ENCODE assay signal across 20 cellular contexts in the genomic region with DNA sequence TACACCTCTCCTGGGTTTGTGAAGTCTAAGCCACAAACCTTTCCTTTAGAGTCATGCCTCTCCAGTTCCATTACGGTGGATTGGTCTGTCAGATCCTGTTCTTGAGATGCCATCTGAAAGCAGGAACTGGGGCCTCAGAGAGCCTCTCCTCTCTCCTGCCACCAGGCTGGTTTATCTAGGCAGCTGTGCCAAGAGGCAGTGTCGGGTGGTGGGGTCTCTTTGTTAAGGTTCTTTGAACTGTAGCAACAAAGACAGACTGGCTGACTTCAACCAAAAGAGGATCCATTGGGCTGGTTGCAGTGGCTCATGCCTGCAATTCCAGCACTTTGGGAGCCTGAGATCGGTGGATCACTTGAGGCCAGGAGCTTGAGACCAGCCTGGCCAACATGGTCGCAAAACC.
DNase-seq lines count a peak whose midpoint lies in the region; TF ChIP-seq lines count a peak whose summit lies in the region.
"Had no signal": no experiment of that assay in that cellular context is flagged by ENCODE, and none has a peak within 500 bp of the region (broad histone marks: within the 10 kb centered on the region; RNA-seq: fewer than 3 reads in every experiment).

No MANE protein-coding gene starts in this region.

- H3K4me1 ChIP-seq in KMS-11 (ENCODE audit: low read depth, poor library complexity, severe bottlenecking) (peaks cover 13% of the 10 kb centered on the region), mesenchymal stem cell (ENCODE audit: control insufficient read depth, insufficient read depth, low read depth, low read length) (peaks cover 11% of the 10 kb centered on the region), thyroid gland (peaks cover 29 to 47% of the 10 kb centered on the region in 2 donors)
- H3K4me1 ChIP-seq: BE2C had no signal

- H3K36me3 ChIP-seq in KMS-11 (ENCODE audit: insufficient read depth), result no peaks in the 10 kb centered on the region
- no peaks in the 10 kb centered on the region for H3K36me3 ChIP-seq in brain microvascular endothelial cell (replicated peaks)
- no peaks in the 10 kb centered on the region for H3K36me3 ChIP-seq in mesenchymal stem cell (ENCODE audit: control insufficient read depth in 1 of 2, insufficient read depth in 2 of 2, low read depth in 1 of 2, low read length in 2 of 2)
- no peaks in the 10 kb centered on the region for H3K36me3 ChIP-seq in thyroid gland
- H3K36me3 ChIP-seq: BE2C, prostate gland had no signal

- TF ChIP-seq POLR2A in thyroid gland (IDR thresholded peaks at IDR 0.05), result no peak

- H3K27me3 ChIP-seq in KMS-11 (ENCODE audit: insufficient read depth, low read depth), result no peaks in the 10 kb centered on the region
- H3K27me3 ChIP-seq in brain microvascular endothelial cell (replicated peaks), result no peaks in the 10 kb centered on the region
- H3K27me3 ChIP-seq in mesenchymal stem cell (ENCODE audit: control insufficient read depth in 1 of 2, insufficient read depth in 1 of 2, low read length in 2 of 2), result peaks cover 0 to 6% of the 10 kb centered on the region in 2 experiments
- no peaks in the 10 kb centered on the region for H3K27me3 ChIP-seq in thyroid gland
- H3K27me3 ChIP-seq: BE2C had no signal

- H2AFZ ChIP-seq in KMS-11 (ENCODE audit: low read depth) (no peak overlapping the region), mesenchymal stem cell (ENCODE audit: low read depth, low read length) (no peak overlapping the region)

- intact Hi-C loops in thyroid gland (cut with DNase I), result no loop called here

- DNase-seq in brain microvascular endothelial cell (no peak), mesenchymal stem cell (no peak), thyroid gland (no peak), cerebellum (ENCODE audit: low spot score) (no peak), 8988T (no peak), ureter (ENCODE audit: low spot score) (no peak)
- DNase-seq: activated CD4-positive, alpha-beta T cell treated with anti-CD3 and anti-CD28 coated beads, Interleukin-2, amount 50 U/mL, for 1 hour; activated CD8-positive, alpha-beta memory T cell treated with anti-CD3 and anti-CD28 coated beads, Interleukin-2, amount 50 U/mL, for 48 hours; activated effector memory CD4-positive, alpha-beta T cell treated with anti-CD3 and anti-CD28 coated beads, Interleukin-2, amount 50 U/mL, for 16 hours; BE2C; effector CD8-positive, alpha-beta T cell; hippocampal formation; islet precursor cell; naive thymus-derived CD8-positive, alpha-beta T cell; NCI-H1048; NCI-H2081 treated with DMSO at 0.1 percent for 48 hours; NCI-H510A; T-helper 1 cell had no signal

- H4K20me1 ChIP-seq in KMS-11 (ENCODE audit: insufficient read depth), result no peaks in the 10 kb centered on the region

- H4K91ac ChIP-seq in mesenchymal stem cell (ENCODE audit: low read length), result no peak overlapping the region

- H4K8ac ChIP-seq in mesenchymal stem cell (ENCODE audit: low read length), result no peak overlapping the region

- H3K9ac ChIP-seq in KMS-11 (no peak overlapping the region), mesenchymal stem cell (ENCODE audit: low read length) (peak overlapping the region; percentile 49)

- no peak overlapping the region for H2BK15ac ChIP-seq in mesenchymal stem cell (ENCODE audit: low read depth, poor library complexity, severe bottlenecking)

- H3K79me2 ChIP-seq in KMS-11 (ENCODE audit: insufficient read depth, low read depth), result no peaks in the 10 kb centered on the region

- H3K27ac ChIP-seq in KMS-11 (no peak overlapping the region), brain microvascular endothelial cell (peak overlapping the region; percentile 72), mesenchymal stem cell (ENCODE audit: low read length, poor library complexity, severe bottlenecking) (no peak overlapping the region), thyroid gland (peak overlapping the region in 2 of 3 donors; percentile 90 to 94)

- H3K23ac ChIP-seq in mesenchymal stem cell (ENCODE audit: low read length in 2 of 2), result no peak overlapping the region

- TF ChIP-seq CTCF in KMS-11 (conservative IDR thresholded peaks at IDR 0.05; ENCODE audit: low read depth, low read length) (no peak), brain microvascular endothelial cell (IDR thresholded peaks at IDR 0.05; ENCODE audit: low read depth, low read length, missing control alignments) (no peak), thyroid gland (IDR thresholded peaks at IDR 0.05) (no peak)

- 100% methylated on average over 3 of the region's 4 CpGs for WGBS in mesenchymal stem cell
- 70 to 94% methylated on average over 3 to 4 of the region's 4 CpGs for WGBS in thyroid gland, 2 donors

- H3K4me3 ChIP-seq in KMS-11 (IDR thresholded peaks at IDR 0.05; ENCODE audit: insufficient read depth, low read depth, low read length) (no peak overlapping the region), brain microvascular endothelial cell (ENCODE audit: low read depth, low read length) (no peak overlapping the region), mesenchymal stem cell (ENCODE audit: insufficient read depth in 1 of 2, low read depth in 1 of 2, low read length in 2 of 2) (no peak overlapping the region), thyroid gland (replicated peaks in 1 of 3) (no peak overlapping the region)
- H3K4me3 ChIP-seq: prostate gland had no signal

- H3K79me1 ChIP-seq in mesenchymal stem cell (replicated peaks; ENCODE audit: low read length, poor library complexity, severe bottlenecking), result no peaks in the 10 kb centered on the region

- no peak overlapping the region for H2AK5ac ChIP-seq in mesenchymal stem cell (ENCODE audit: low read length, severe bottlenecking)

- H3K4me2 ChIP-seq in KMS-11 (0 out of 2 replicates have a peak overlapping the region, but pooled peaks have one; percentile 4), mesenchymal stem cell (ENCODE audit: low read length, poor library complexity, severe bottlenecking) (no peak overlapping the region)

- H2BK12ac ChIP-seq in mesenchymal stem cell (ENCODE audit: low read length in 2 of 2), result peak overlapping the region in 1 of 2 experiments; percentile 75

- in situ Hi-C loops in brain microvascular endothelial cell (cut with HindIII; ENCODE audit: low pct_ligation_motif_present, low sequenced_read_pairs), result no loop called here

- H2BK5ac ChIP-seq in mesenchymal stem cell (ENCODE audit: low read depth, low read length, poor library complexity, severe bottlenecking), result no peak overlapping the region

- peak overlapping the region; percentile 7 to 11 for H3K18ac ChIP-seq in mesenchymal stem cell (ENCODE audit: low read depth in 1 of 2, low read length in 2 of 2)

- peak overlapping the region in 1 of 2 experiments; percentile 13 for H3K4ac ChIP-seq in mesenchymal stem cell (ENCODE audit: low read depth in 1 of 2, low read length in 2 of 2)

- H2BK120ac ChIP-seq in mesenchymal stem cell (ENCODE audit: low read depth, low read length), result no peak overlapping the region

- no peak overlapping the region for H3K14ac ChIP-seq in mesenchymal stem cell (ENCODE audit: low read length in 2 of 2)

- H3K9me3 ChIP-seq in mesenchymal stem cell (ENCODE audit: control insufficient read depth, low read length), result no peaks in the 10 kb centered on the region
- no peaks in the 10 kb centered on the region for H3K9me3 ChIP-seq in thyroid gland
- H3K9me3 ChIP-seq: BE2C, prostate gland had no signal

Comparison
In these comparisons a context has a peak if more than half of its experiments do, and no peak if none do; other contexts are left out.
1. H3K27ac ChIP-seq: peak in brain microvascular endothelial cell (single experiment) and thyroid gland (2 of 3); none in KMS-11 (single experiment) and mesenchymal stem cell (single experiment).